ENCODE assay signal across 10 cellular contexts in the genomic region with DNA sequence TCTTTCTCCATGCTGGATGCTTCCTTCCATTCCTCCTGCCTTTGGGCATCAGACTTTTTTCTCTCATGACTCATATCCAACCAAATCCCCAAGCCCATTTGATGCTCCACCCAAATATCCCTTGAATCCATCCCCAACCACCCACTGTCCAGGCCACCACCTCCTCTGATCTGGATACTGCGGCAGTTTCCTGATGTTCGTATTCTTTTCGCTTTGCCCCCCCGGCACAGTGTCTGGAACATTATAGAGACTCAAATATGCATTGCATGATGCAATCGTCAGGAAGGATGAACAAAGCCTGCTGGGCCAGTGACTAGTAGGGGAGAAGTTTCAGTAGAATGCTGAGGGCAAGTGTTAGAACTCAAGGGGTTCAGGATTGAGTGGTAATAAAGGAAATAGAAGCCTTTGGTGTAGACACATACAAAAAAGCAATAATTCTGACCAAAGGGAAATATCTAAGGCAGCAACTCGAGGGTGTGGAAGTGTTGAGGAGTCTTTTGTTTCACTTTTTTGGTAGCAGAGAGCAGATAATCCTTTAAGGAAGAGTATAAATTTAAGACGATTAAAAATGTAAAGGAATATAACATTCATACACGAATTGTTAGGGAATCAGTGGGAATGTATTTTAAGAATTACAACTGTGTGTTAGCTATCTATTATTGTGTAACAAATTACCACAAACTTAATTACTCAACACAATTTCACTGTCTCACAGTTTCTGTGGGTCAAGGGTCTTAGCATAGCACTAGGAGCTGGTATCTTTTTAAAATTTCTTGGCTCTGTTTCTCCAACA. TPM values are rescaled to one million over a fixed set of nuclear protein-coding genes. Genes with fewer than 3 reads are reported as not detected.
DNase-seq lines count a peak whose midpoint lies in the region; ATAC-seq, FAIRE-seq and TF ChIP-seq lines count a peak whose summit lies in the region.
"Had no signal": no experiment of that assay in that cellular context is flagged by ENCODE, and none has a peak within 500 bp of the region (broad histone marks: within the 10 kb centered on the region; RNA-seq: fewer than 3 reads in every experiment).

No MANE protein-coding gene starts in this region.

- H3K36me3 ChIP-seq in endothelial cell of umbilical vein (ENCODE audit: control insufficient read depth in 2 of 2, extremely low read depth in 1 of 2, insufficient read depth in 2 of 2, low read length in 2 of 2) (peaks cover 10 to 13% of the 10 kb centered on the region in 2 experiments), upper lobe of left lung (peaks cover 23 to 38% (median 24%) of the 10 kb centered on the region in 4 donors), ascending aorta (peaks cover 35 to 43% of the 10 kb centered on the region in 2 donors)

- CTCF ChIA-PET in endothelial cell of umbilical vein (lab: Charles Lee): no interaction called here

- no peak for FAIRE-seq in endothelial cell of umbilical vein (lab: Jason Lieb, UNC)

- TF ChIP-seq EP300 in upper lobe of left lung (IDR thresholded peaks at IDR 0.05): no peak

- POLR2A ChIA-PET in endothelial cell of umbilical vein (lab: Charles Lee): no interaction called here

- H3K9me1 ChIP-seq in endothelial cell of umbilical vein (replicated peaks; ENCODE audit: control insufficient read depth, extremely low read depth, insufficient read depth, low read length): no peaks in the 10 kb centered on the region

- peaks cover 30 to 34% of the 10 kb centered on the region in 2 donors for H3K4me1 Mint-ChIP-seq in natural killer cell treated with Interleukin-12 subunit alpha and Interleukin-12 subunit beta and Interleukin-15 and Interleukin-18, amount 100 ng/mL, for 72 hours (ENCODE audit: low read depth in 2 of 2)
- peaks cover 7 to 10% of the 10 kb centered on the region in 2 donors for H3K4me1 Mint-ChIP-seq in natural killer cell

- peaks cover 3 to 5% of the 10 kb centered on the region in 2 experiments for H3K27me3 ChIP-seq in endothelial cell of umbilical vein (ENCODE audit: control insufficient read depth in 2 of 2, insufficient read depth in 2 of 2, low read length in 2 of 2)
- H3K27me3 ChIP-seq in upper lobe of left lung: no peaks in the 10 kb centered on the region
- no peaks in the 10 kb centered on the region for H3K27me3 ChIP-seq in ascending aorta

- 69 to 83% methylated on average over 8 of the region's 8 CpGs for WGBS in upper lobe of left lung, 2 donors

- H2AFZ ChIP-seq in endothelial cell of umbilical vein (ENCODE audit: low read depth, low read length): no peak overlapping the region

- H3K27ac ChIP-seq in endothelial cell of umbilical vein (ENCODE audit: insufficient read depth, low read depth, low read length): no peak overlapping the region
- peak overlapping the region in 2 of 4 donors; percentile 13 to 38 for H3K27ac ChIP-seq in upper lobe of left lung
- no peak overlapping the region for H3K27ac ChIP-seq in ascending aorta

- no TSS peak for BruUV-seq in endothelial cell of umbilical vein (replicated peaks; lab: Mats Ljungman, UMichigan)

- H4K20me1 ChIP-seq in endothelial cell of umbilical vein (replicated peaks; ENCODE audit: control insufficient read depth, extremely low read depth, insufficient read depth, low read length): no peaks in the 10 kb centered on the region

- no peaks in the 10 kb centered on the region for H3K9me3 ChIP-seq in endothelial cell of umbilical vein (replicated peaks; ENCODE audit: control insufficient read depth, insufficient read depth, low read length)
- no peaks in the 10 kb centered on the region for H3K9me3 ChIP-seq in upper lobe of left lung
- no peaks in the 10 kb centered on the region for H3K9me3 ChIP-seq in ascending aorta

- no peaks in the 10 kb centered on the region for H3K27me3 Mint-ChIP-seq in natural killer cell treated with Interleukin-12 subunit alpha and Interleukin-12 subunit beta and Interleukin-15 and Interleukin-18, amount 100 ng/mL, for 72 hours
- peaks cover 0 to 2% of the 10 kb centered on the region in 2 donors for H3K27me3 Mint-ChIP-seq in natural killer cell (ENCODE audit: low read depth in 2 of 2)

- H3K79me2 ChIP-seq in endothelial cell of umbilical vein (ENCODE audit: control insufficient read depth, insufficient read depth, low read length): peaks cover 11% of the 10 kb centered on the region

- peak overlapping the region; percentile 55 for H3K4me3 Mint-ChIP-seq in natural killer cell treated with Interleukin-12 subunit alpha and Interleukin-12 subunit beta and Interleukin-15 and Interleukin-18, amount 100 ng/mL, for 72 hours
- H3K4me3 Mint-ChIP-seq in natural killer cell: no peak overlapping the region
- H3K4me3 Mint-ChIP-seq: nephron had no signal

- H3K4me3 ChIP-seq in endothelial cell of umbilical vein (replicated peaks in 1 of 3; ENCODE audit: insufficient read depth in 1 of 3, low read depth in 1 of 3, low read length in 3 of 3): no peak overlapping the region
- no peak overlapping the region for H3K4me3 ChIP-seq in upper lobe of left lung
- no peak overlapping the region for H3K4me3 ChIP-seq in ascending aorta

- intact Hi-C loops in natural killer cell (cut with micrococcal nuclease) (no loop called here), endothelial cell of umbilical vein (cut with micrococcal nuclease) (no loop called here), ascending aorta (cut with DNase I) (no loop called here)

- TF ChIP-seq POLR2A in endothelial cell of umbilical vein (IDR thresholded peaks at IDR 0.05; ENCODE audit: low read depth, low read length) (no peak), upper lobe of left lung (IDR thresholded peaks at IDR 0.05) (no peak)

- peaks cover 9% of the 10 kb centered on the region for H3K4me1 ChIP-seq in endothelial cell of umbilical vein (ENCODE audit: control insufficient read depth, extremely low read depth, insufficient read depth, low read length)
- peaks cover 11 to 21% (median 13%) of the 10 kb centered on the region in 4 donors for H3K4me1 ChIP-seq in upper lobe of left lung
- H3K4me1 ChIP-seq in ascending aorta: peaks cover 5 to 10% of the 10 kb centered on the region in 2 donors

- no peak overlapping the region for H3K9ac ChIP-seq in endothelial cell of umbilical vein (replicated peaks; ENCODE audit: extremely low read depth, insufficient read depth, low read length)

- no peak overlapping the region for H3K4me2 ChIP-seq in endothelial cell of umbilical vein (ENCODE audit: insufficient read depth, low read length)

- DNase-seq in natural killer cell treated with Interleukin-12 subunit alpha and Interleukin-12 subunit beta and Interleukin-15 and Interleukin-18, amount 100 ng/mL, for 72 hours (ENCODE audit: low spot score): no peak
- no peak for DNase-seq in natural killer cell
- peak; percentile 21 for DNase-seq in SK-MEL-5 (ENCODE audit: low read depth, low spot score)
- DNase-seq in endothelial cell of umbilical vein (ENCODE audit: low read depth, low spot score): no peak
- DNase-seq in upper lobe of left lung: no peak
- no peak for DNase-seq in GM19240 (ENCODE audit: insufficient read length, low spot score)
- no peak for DNase-seq in ascending aorta (ENCODE audit: low spot score in 2 of 2)
- DNase-seq: erythroblast had no signal

- H3K36me3 Mint-ChIP-seq in natural killer cell treated with Interleukin-12 subunit alpha and Interleukin-12 subunit beta and Interleukin-15 and Interleukin-18, amount 100 ng/mL, for 72 hours: peaks cover 33% of the 10 kb centered on the region
- peaks cover 7% of the 10 kb centered on the region for H3K36me3 Mint-ChIP-seq in natural killer cell

- dilution Hi-C loops in endothelial cell of umbilical vein (cut with MboI; ENCODE audit: extremely low pct_ligation_motif_present, low sequenced_read_pairs): no loop called here

- peak in 1 of 2 donors; percentile 60 for ATAC-seq in natural killer cell treated with Interleukin-12 subunit alpha and Interleukin-12 subunit beta and Interleukin-15 and Interleukin-18, amount 100 ng/mL, for 72 hours
- ATAC-seq in natural killer cell (no peak), upper lobe of left lung (ENCODE audit: low FRiP score in 2 of 2) (peak; percentile 41 to 64), HG02759 (IDR thresholded peaks at IDR 0.05; ENCODE audit: unreplicated experiment) (no peak)

- TF ChIP-seq CTCF in natural killer cell (IDR thresholded peaks at IDR 0.05) (no peak), endothelial cell of umbilical vein (IDR thresholded peaks at IDR 0.05; ENCODE audit: extremely low read depth in 1 of 2, insufficient read depth in 1 of 2, low read depth in 1 of 2, low read length in 2 of 2) (no peak), upper lobe of left lung (IDR thresholded peaks at IDR 0.05) (no peak), ascending aorta (IDR thresholded peaks at IDR 0.05) (no peak)

- in situ Hi-C loops in SK-MEL-5 (cut with HindIII; ENCODE audit: low pct_unique_long_range_greater_than_20kb, low sequenced_read_pairs): no loop called here

- H3K27ac Mint-ChIP-seq in natural killer cell treated with Interleukin-12 subunit alpha and Interleukin-12 subunit beta and Interleukin-15 and Interleukin-18, amount 100 ng/mL, for 72 hours: peak overlapping the region; percentile 57 to 73
- no peak overlapping the region for H3K27ac Mint-ChIP-seq in natural killer cell

- no peaks in the 10 kb centered on the region for H3K9me3 Mint-ChIP-seq in natural killer cell treated with Interleukin-12 subunit alpha and Interleukin-12 subunit beta and Interleukin-15 and Interleukin-18, amount 100 ng/mL, for 72 hours
- H3K9me3 Mint-ChIP-seq in natural killer cell: no peaks in the 10 kb centered on the region
- H3K9me3 Mint-ChIP-seq: nephron had no signal

RNA-seq across cellular contexts. Expression of a gene that starts 7.5 kb away (rescaled TPM):
- 100 to 1,000 TPM; 113 to 239 TPM for total RNA-seq in natural killer cell treated with Interleukin-12 subunit alpha and Interleukin-12 subunit beta and Interleukin-15 and Interleukin-18, amount 100 ng/mL, for 72 hours
- total RNA-seq in natural killer cell: 100 to 1,000 TPM in 1 of 3 donors, 10 to 100 TPM in 2; 70.5 to 114 (median 88.9) TPM
- total RNA-seq in SK-MEL-5 (2014; rRNA removed; shearing (Covaris generic)): 566 and 602 TPM in 2 replicates
- 811 and 1,195 TPM in 2 replicates for polyA plus RNA-seq in SK-MEL-5 (2015; cell fraction: cytosol; rRNA removed)
- 71.8 and 79.3 TPM in 2 replicates for polyA plus RNA-seq in SK-MEL-5 (2015; cell fraction: nucleus; rRNA removed)
- 461 and 505 TPM in 2 replicates for total RNA-seq in endothelial cell of umbilical vein
- polyA plus RNA-seq in endothelial cell of umbilical vein: 497 and 528 TPM in 2 replicates
- polyA plus RNA-seq in endothelial cell of umbilical vein (2011; cell fraction: cytosol; rRNA removed): 799 and 821 TPM in 2 replicates
- polyA plus RNA-seq in endothelial cell of umbilical vein (2011; cell fraction: nucleus; rRNA removed): 130 and 166 TPM in 2 replicates
- polyA plus RNA-seq in endothelial cell of umbilical vein (2012): 960 and 1,130 TPM in 2 replicates
- polyA minus RNA-seq in endothelial cell of umbilical vein: 406 and 450 TPM in 2 replicates
- 591 TPM for polyA minus RNA-seq in endothelial cell of umbilical vein (2011; cell fraction: cytosol; rRNA and poly(A)+ RNA removed)
- 70.9 and 71.2 TPM in 2 replicates for polyA minus RNA-seq in endothelial cell of umbilical vein (2011; cell fraction: nucleus; rRNA and poly(A)+ RNA removed)
- total RNA-seq in upper lobe of left lung: 100 to 1,000 TPM; 317 to 578 (median 488) TPM
- 442 TPM for total RNA-seq in ascending aorta

RNA-seq across cellular contexts. Expression of a gene that starts 35.7 kb away (rescaled TPM):
- 100 to 1,000 TPM; 152 to 263 TPM for total RNA-seq in natural killer cell treated with Interleukin-12 subunit alpha and Interleukin-12 subunit beta and Interleukin-15 and Interleukin-18, amount 100 ng/mL, for 72 hours
- total RNA-seq in natural killer cell (100 to 1,000 TPM; 142 to 200 (median 183) TPM), endothelial cell of umbilical vein (650 and 779 TPM in 2 replicates), upper lobe of left lung (100 to 1,000 TPM in 5 of 6 donors, 10 to 100 TPM in 1; 79.6 to 785 (median 432) TPM), ascending aorta (25.8 TPM)
- 89.9 and 118 TPM in 2 replicates for total RNA-seq in SK-MEL-5 (2014; rRNA removed; shearing (Covaris generic))
- polyA plus RNA-seq in SK-MEL-5 (2015; cell fraction: cytosol; rRNA removed): 152 and 205 TPM in 2 replicates
- polyA plus RNA-seq in SK-MEL-5 (2015; cell fraction: nucleus; rRNA removed): 28.1 and 39.9 TPM in 2 replicates
- 56.7 and 76.8 TPM in 2 replicates for polyA plus RNA-seq in endothelial cell of umbilical vein
- polyA plus RNA-seq in endothelial cell of umbilical vein (2011; cell fraction: cytosol; rRNA removed): 211 and 231 TPM in 2 replicates
- polyA plus RNA-seq in endothelial cell of umbilical vein (2011; cell fraction: nucleus; rRNA removed): 60.0 and 72.0 TPM in 2 replicates
- 757 and 1,016 TPM in 2 replicates for polyA plus RNA-seq in endothelial cell of umbilical vein (2012)
- 42.6 and 46.3 TPM in 2 replicates for polyA minus RNA-seq in endothelial cell of umbilical vein
- polyA minus RNA-seq in endothelial cell of umbilical vein (2011; cell fraction: cytosol; rRNA and poly(A)+ RNA removed): 185 TPM
- 19.5 and 23.7 TPM in 2 replicates for polyA minus RNA-seq in endothelial cell of umbilical vein (2011; cell fraction: nucleus; rRNA and poly(A)+ RNA removed)

RNA-seq across cellular contexts. Expression of a gene that starts 59.5 kb away (rescaled TPM):
- total RNA-seq in natural killer cell treated with Interleukin-12 subunit alpha and Interleukin-12 subunit beta and Interleukin-15 and Interleukin-18, amount 100 ng/mL, for 72 hours: not detected
- total RNA-seq in natural killer cell: not detected
- not detected in 2 replicates for total RNA-seq in SK-MEL-5 (2014; rRNA removed; shearing (Covaris generic))
- polyA plus RNA-seq in SK-MEL-5 (2015; cell fraction: cytosol; rRNA removed): not detected in 2 replicates
- polyA plus RNA-seq in SK-MEL-5 (2015; cell fraction: nucleus; rRNA removed): not detected in 2 replicates
- total RNA-seq in endothelial cell of umbilical vein: not detected in 2 replicates
- polyA plus RNA-seq in endothelial cell of umbilical vein: not detected in 2 replicates
- polyA plus RNA-seq in endothelial cell of umbilical vein (2011; cell fraction: cytosol; rRNA removed): not detected in 2 replicates
- polyA plus RNA-seq in endothelial cell of umbilical vein (2011; cell fraction: nucleus; rRNA removed): not detected in 2 replicates
- not detected in 2 replicates for polyA plus RNA-seq in endothelial cell of umbilical vein (2012)
- not detected in 2 replicates for polyA minus RNA-seq in endothelial cell of umbilical vein
- polyA minus RNA-seq in endothelial cell of umbilical vein (2011; cell fraction: cytosol; rRNA and poly(A)+ RNA removed): not detected
- not detected in 2 replicates for polyA minus RNA-seq in endothelial cell of umbilical vein (2011; cell fraction: nucleus; rRNA and poly(A)+ RNA removed)
- not detected for total RNA-seq in upper lobe of left lung
- not detected for total RNA-seq in ascending aorta

Comparison
In these comparisons a context has a peak if more than half of its experiments do, and no peak if none do; other contexts are left out.
1. H3K27ac Mint-ChIP-seq: peak in natural killer cell treated with Interleukin-12 subunit alpha and Interleukin-12 subunit beta and Interleukin-15 and Interleukin-18, amount 100 ng/mL, for 72 hours (2 of 2); none in natural killer cell (0 of 2).
2. ATAC-seq: peak in upper lobe of left lung (2 of 2); none in natural killer cell (0 of 3) and HG02759 (single experiment).